In the genomic region with DNA sequence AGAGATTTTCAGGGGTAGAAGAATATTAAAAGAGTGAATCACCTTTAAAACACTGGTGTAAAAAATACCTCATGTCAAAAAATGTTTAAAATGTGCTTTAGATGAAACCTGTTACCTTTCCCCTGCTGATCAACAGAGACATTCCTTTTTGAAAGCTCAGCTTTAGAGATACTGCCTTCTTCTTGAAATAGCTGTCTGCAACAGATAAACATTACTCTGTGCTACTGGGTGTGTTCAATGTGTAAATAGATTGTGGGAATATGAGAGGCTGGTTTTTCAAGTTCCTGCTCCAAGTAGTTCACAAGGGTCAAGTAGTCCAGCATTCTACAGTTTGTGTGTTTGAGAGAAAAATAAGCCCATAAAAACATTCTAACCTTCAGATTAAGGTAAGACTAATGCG, we compare ENCODE assay signal across 21 cellular contexts. TPM values are rescaled to one million over a fixed set of nuclear protein-coding genes. Genes with fewer than 3 reads are reported as not detected.
DNase-seq lines count a peak whose midpoint lies in the region; ATAC-seq and TF ChIP-seq lines count a peak whose summit lies in the region.
"Had no signal": no experiment of that assay in that cellular context is flagged by ENCODE, and none has a peak within 500 bp of the region (broad histone marks: within the 10 kb centered on the region; RNA-seq: fewer than 3 reads in every experiment).

TSS of gene SYTL5 (plus strand) at position 271 of the 400 bp plus-strand sequence. CDS start 27,337 bp downstream, outside the sequence.

- H3K36me3 ChIP-seq in right atrium auricular region: no peaks in the 10 kb centered on the region
- H3K36me3 ChIP-seq: BLaER1, thyroid gland had no signal

- H3K27me3 ChIP-seq in right atrium auricular region: no peaks in the 10 kb centered on the region
- H3K27me3 ChIP-seq: BLaER1, thyroid gland had no signal

- no peak within 1 kb of the TSS for H3K27ac ChIP-seq in right atrium auricular region
- H3K27ac ChIP-seq: BLaER1, psoas muscle had no signal

- H3K4me1 ChIP-seq in right atrium auricular region: no peaks in the 10 kb centered on the region
- H3K4me1 ChIP-seq: BLaER1, psoas muscle had no signal

- H3K4me3 ChIP-seq in LNCaP clone FGC (ENCODE audit: low read depth, low read length): peak within 1 kb of the TSS; percentile 31
- no peak within 1 kb of the TSS for H3K4me3 ChIP-seq in right atrium auricular region
- H3K4me3 ChIP-seq: BLaER1, psoas muscle, thyroid gland had no signal

- DNase-seq in LNCaP clone FGC (ENCODE audit: low read depth) (peak; percentile 70), NCI-H748 (lab: John Stamatoyannopoulos, UW; ENCODE audit: unreplicated experiment) (peak; percentile 47), renal cortical epithelial cell (ENCODE audit: low read depth) (peak; percentile 28), right atrium auricular region (ENCODE audit: low spot score) (no peak)
- DNase-seq: activated CD8-positive, alpha-beta memory T cell treated with anti-CD3 and anti-CD28 coated beads, Interleukin-2, amount 10 ng/mL, durations not matched to agents 7 days and 5 days; activated effector memory CD4-positive, alpha-beta T cell treated with Interleukin-2 at 50 U/mL for 16 hours; amygdala; DMS 273 treated with DMSO at 0.1 percent for 48 hours; H9; Karpas-422; left ventricle myocardium superior; naive thymus-derived CD4-positive, alpha-beta T cell; NCI-H1417 treated with DMSO at 0.1 percent for 48 hours; NCI-H524; psoas muscle; thyroid gland had no signal

- H3K9me3 ChIP-seq in right atrium auricular region: peaks cover 0 to 14% of the 10 kb centered on the region in 2 donors
- H3K9me3 ChIP-seq: thyroid gland had no signal

- no peak for TF ChIP-seq CTCF in LNCaP clone FGC (IDR thresholded peaks at IDR 0.05; ENCODE audit: control insufficient read depth, extremely low read depth, insufficient read depth)
- no peak for TF ChIP-seq CTCF in right atrium auricular region (IDR thresholded peaks at IDR 0.05)

- ATAC-seq in esophagus mucosa (peak; percentile 77), HG03108 (IDR thresholded peaks at IDR 0.05; ENCODE audit: unreplicated experiment) (no peak), GM21723 (IDR thresholded peaks at IDR 0.05; ENCODE audit: unreplicated experiment) (no peak)
- ATAC-seq: activated CD8-positive, alpha-beta memory T cell treated with anti-CD3 and anti-CD28 coated beads, Interleukin-2, amount 10 ng/mL, durations not matched to agents 7 days and 5 days; left ventricle myocardium superior; naive thymus-derived CD4-positive, alpha-beta T cell; psoas muscle; stimulated activated memory B cell treated with anti-CD40 and anti-IgM and Interleukin-4, amounts not matched to agents 10 μg/mL and 1 μg/mL and 100 μg/mL, for 72 hours had no signal

RNA-seq across cellular contexts. Expression of gene SYTL5, which starts in this region (rescaled TPM):
- total RNA-seq in esophagus mucosa: 3.9 TPM
- total RNA-seq in renal cortical epithelial cell: under 0.01 and 2.4 TPM in 2 replicates
- total RNA-seq in right atrium auricular region: under 1 TPM in 1 of 2 donors, not detected in 1; 0.39 TPM
- total RNA-seq: activated CD8-positive, alpha-beta memory T cell treated with anti-CD3 and anti-CD28 coated beads, Interleukin-2, amount 10 ng/mL, durations not matched to agents 7 days and 5 days; left ventricle myocardium superior; psoas muscle had no signal
